ENCODE assay signal across 1 cellular context in the genomic region with DNA sequence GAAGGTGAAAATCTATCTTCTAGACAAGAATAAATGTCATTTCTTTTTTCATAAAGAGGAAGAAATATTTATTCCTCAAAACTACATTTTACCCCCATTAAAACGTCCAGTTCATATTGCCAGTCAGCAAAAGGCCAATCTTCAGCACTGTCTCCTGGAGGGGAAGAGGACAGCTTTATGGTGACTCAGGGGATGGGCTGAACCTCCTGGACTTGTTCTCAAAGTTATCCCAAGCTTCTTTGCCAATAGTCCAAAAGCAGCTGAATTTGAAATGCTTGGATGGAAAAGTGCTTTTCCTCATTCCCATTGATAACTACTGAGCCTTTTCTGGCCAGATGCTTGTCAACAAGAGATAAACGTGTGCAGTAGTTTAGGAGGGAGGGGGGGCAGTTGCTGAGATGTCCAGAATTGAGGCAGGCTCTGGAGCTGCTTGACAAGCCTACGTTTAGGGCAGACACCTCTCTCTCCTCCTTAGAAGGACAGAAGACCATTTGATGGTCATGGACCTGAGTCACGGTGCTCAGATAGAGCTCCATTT.
TF ChIP-seq lines count a peak whose summit lies in the region.

No MANE protein-coding gene starts in this region.

TF ChIP-seq in IMR-90, 13 proteins besides CTCF, POLR2A, EP300 and RAD21:
- TF ChIP-seq MAFK (IDR thresholded peaks at IDR 0.05; ENCODE audit: low read depth, low read length) (0 out of 2 replicates have a peak, but pooled peaks have one; percentile 4), NFE2L2 (IDR thresholded peaks at IDR 0.05; ENCODE audit: low read depth, low read length) (no peak), SMC3 (IDR thresholded peaks at IDR 0.05; ENCODE audit: low read depth, low read length) (no peak)
